In genomic region chr4:17616283-17616682, GRCh38 we compare ENCODE assay signal across 1 cellular context.
TF ChIP-seq lines count a peak whose summit lies in the region.

No MANE protein-coding gene starts in this region.

TF ChIP-seq in endothelial cell of umbilical vein, 7 proteins besides CTCF, POLR2A, EP300 and RAD21:
- TF ChIP-seq GATA2 (IDR thresholded peaks at IDR 0.05; ENCODE audit: insufficient read depth, insufficient read length, low read depth, low read length) (no peak), MYC (IDR thresholded peaks at IDR 0.05; ENCODE audit: low read depth, low read length) (no peak), FOS (IDR thresholded peaks at IDR 0.05; ENCODE audit: borderline replicate concordance, insufficient read depth, low read length) (no peak), JUN (IDR thresholded peaks at IDR 0.05; ENCODE audit: borderline replicate concordance, insufficient read depth, insufficient read length, low read depth) (no peak), MAX (IDR thresholded peaks at IDR 0.05; ENCODE audit: insufficient read depth, insufficient read length) (no peak), EZH2 (IDR thresholded peaks at IDR 0.05; ENCODE audit: borderline replicate concordance, low read depth, low read length, severe bottlenecking) (no peak), POLR2AphosphoS5 (IDR thresholded peaks at IDR 0.05; ENCODE audit: insufficient read depth, low read depth, low read length) (no peak)
